2 cellular contexts compared by ENCODE assay signal in genomic region chr10:91603173-91603572, GRCh38.
TF ChIP-seq lines count a peak whose summit lies in the region.

No MANE protein-coding gene starts in this region.

TF ChIP-seq in K562, 482 proteins besides CTCF, POLR2A, EP300 and RAD21:
- TF ChIP-seq TCFL5 (CRISPR knock-in tag; conservative IDR thresholded peaks at IDR 0.05) (no peak), ZNF217 (CRISPR knock-in tag; IDR thresholded peaks at IDR 0.05) (no peak), NR4A1 (CRISPR knock-in tag; IDR thresholded peaks at IDR 0.05) (no peak), NR4A1 (tag; IDR thresholded peaks at IDR 0.05) (no peak), MAFF (IDR thresholded peaks at IDR 0.05; ENCODE audit: low read length) (peak; percentile 57), SETDB1 (IDR thresholded peaks at IDR 0.05; ENCODE audit: low read length) (no peak), HNRNPUL1 (IDR thresholded peaks at IDR 0.05; ENCODE audit: low read length) (no peak), ZNF316 (IDR thresholded peaks at IDR 0.05) (peak; percentile 68), RBM34 (IDR thresholded peaks at IDR 0.05; ENCODE audit: borderline replicate concordance, insufficient read depth, low read length) (no peak), ZNF121 (CRISPR knock-in tag; conservative IDR thresholded peaks at IDR 0.05) (no peak), ZNF644 (tag; IDR thresholded peaks at IDR 0.05; ENCODE audit: low read depth) (no peak), MAFG (tag; conservative IDR thresholded peaks at IDR 0.05) (0 out of 2 replicates have a peak, but pooled peaks have one; percentile 22), C11orf30 (IDR thresholded peaks at IDR 0.05; ENCODE audit: low read depth) (peak; percentile 44; the same call in 1 of the 2 replicates)
- TF ChIP-seq, protein P1, sequence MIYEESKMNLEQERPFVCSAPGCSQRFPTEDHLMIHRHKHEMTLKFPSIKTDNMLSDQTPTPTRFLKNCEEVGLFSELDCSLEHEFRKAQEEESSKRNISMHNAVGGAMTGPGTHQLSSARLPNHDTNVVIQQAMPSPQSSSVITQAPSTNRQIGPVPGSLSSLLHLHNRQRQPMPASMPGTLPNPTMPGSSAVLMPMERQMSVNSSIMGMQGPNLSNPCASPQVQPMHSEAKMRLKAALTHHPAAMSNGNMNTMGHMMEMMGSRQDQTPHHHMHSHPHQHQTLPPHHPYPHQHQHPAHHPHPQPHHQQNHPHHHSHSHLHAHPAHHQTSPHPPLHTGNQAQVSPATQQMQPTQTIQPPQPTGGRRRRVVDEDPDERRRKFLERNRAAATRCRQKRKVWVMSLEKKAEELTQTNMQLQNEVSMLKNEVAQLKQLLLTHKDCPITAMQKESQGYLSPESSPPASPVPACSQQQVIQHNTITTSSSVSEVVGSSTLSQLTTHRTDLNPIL (CRISPR knock-in tag; IDR thresholded peaks at IDR 0.05) = no peak
- TF ChIP-seq, protein P2, sequence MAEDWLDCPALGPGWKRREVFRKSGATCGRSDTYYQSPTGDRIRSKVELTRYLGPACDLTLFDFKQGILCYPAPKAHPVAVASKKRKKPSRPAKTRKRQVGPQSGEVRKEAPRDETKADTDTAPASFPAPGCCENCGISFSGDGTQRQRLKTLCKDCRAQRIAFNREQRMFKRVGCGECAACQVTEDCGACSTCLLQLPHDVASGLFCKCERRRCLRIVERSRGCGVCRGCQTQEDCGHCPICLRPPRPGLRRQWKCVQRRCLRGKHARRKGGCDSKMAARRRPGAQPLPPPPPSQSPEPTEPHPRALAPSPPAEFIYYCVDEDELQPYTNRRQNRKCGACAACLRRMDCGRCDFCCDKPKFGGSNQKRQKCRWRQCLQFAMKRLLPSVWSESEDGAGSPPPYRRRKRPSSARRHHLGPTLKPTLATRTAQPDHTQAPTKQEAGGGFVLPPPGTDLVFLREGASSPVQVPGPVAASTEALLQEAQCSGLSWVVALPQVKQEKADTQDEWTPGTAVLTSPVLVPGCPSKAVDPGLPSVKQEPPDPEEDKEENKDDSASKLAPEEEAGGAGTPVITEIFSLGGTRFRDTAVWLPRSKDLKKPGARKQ (CRISPR knock-in tag; IDR thresholded peaks at IDR 0.05) = no peak
- TF ChIP-seq, protein P3, sequence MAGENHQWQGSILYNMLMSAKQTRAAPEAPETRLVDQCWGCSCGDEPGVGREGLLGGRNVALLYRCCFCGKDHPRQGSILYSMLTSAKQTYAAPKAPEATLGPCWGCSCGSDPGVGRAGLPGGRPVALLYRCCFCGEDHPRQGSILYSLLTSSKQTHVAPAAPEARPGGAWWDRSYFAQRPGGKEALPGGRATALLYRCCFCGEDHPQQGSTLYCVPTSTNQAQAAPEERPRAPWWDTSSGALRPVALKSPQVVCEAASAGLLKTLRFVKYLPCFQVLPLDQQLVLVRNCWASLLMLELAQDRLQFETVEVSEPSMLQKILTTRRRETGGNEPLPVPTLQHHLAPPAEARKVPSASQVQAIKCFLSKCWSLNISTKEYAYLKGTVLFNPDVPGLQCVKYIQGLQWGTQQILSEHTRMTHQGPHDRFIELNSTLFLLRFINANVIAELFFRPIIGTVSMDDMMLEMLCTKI (IDR thresholded peaks at IDR 0.05; ENCODE audit: partially characterized antibody) = no peak
- TF ChIP-seq, protein P4, sequence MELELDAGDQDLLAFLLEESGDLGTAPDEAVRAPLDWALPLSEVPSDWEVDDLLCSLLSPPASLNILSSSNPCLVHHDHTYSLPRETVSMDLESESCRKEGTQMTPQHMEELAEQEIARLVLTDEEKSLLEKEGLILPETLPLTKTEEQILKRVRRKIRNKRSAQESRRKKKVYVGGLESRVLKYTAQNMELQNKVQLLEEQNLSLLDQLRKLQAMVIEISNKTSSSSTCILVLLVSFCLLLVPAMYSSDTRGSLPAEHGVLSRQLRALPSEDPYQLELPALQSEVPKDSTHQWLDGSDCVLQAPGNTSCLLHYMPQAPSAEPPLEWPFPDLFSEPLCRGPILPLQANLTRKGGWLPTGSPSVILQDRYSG (tag; conservative IDR thresholded peaks at IDR 0.05; ENCODE audit: low read depth) = no peak
TF ChIP-seq in K562: peak in this region for 4.

TF ChIP-seq in HepG2, 621 proteins besides CTCF, POLR2A, EP300 and RAD21:
- TF ChIP-seq MAFK (conservative IDR thresholded peaks at IDR 0.05 in 1 of 2, IDR thresholded peaks at IDR 0.05 in 1 of 2; ENCODE audit: low read length in 2 of 2) (peak; percentile 88 to 93), YEATS4 (CRISPR knock-in tag; IDR thresholded peaks at IDR 0.05; ENCODE audit: borderline replicate concordance) (no peak), MAFF (IDR thresholded peaks at IDR 0.05; ENCODE audit: low read depth, low read length) (peak; percentile 88)
TF ChIP-seq in HepG2: peak in this region for 2.
